Comparison of ENCODE assay signal across 11 cellular contexts in the genomic region with DNA sequence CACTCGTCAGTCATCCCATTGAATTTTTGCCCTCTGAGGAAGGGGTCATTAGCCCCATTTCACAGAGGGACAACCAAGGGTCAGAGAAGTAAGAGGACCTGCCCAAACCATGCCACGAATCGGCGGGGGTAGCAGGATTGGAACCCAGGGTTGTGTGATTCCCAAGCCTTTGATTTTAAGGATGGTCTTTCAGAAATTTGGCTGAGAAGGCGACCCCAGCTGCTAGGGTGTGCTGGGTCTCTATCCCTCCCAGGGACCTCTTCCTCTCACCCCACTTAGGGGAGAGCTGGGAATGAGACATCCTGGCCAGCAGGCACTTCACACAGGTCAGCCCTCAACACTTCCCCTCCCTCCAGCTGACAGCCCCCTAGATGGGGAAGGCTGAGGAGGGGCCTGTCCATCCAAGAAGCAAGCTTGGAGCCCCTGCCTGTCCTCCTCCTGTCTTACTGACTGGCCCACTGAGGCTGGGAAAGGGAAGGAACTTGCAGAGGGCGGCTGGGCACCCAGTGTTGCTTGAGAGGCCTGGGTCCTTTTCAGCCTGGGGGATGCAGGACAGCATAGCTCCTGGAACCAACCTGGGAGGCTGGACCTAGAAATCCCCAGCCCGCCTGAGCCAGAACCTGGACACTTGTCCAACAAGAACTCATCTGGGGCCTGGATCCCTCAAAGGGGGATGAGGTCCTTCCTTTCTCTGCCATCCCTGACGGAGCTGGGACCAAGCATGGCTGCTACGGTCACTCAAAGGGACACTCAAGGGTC. TPM values are rescaled to one million over a fixed set of nuclear protein-coding genes. Genes with fewer than 3 reads are reported as not detected.
DNase-seq lines count a peak whose midpoint lies in the region; ATAC-seq and TF ChIP-seq lines count a peak whose summit lies in the region.
"Had no signal": no experiment of that assay in that cellular context is flagged by ENCODE, and none has a peak within 500 bp of the region (broad histone marks: within the 10 kb centered on the region; RNA-seq: fewer than 3 reads in every experiment).

No MANE protein-coding gene starts in this region.

- peaks cover 29% of the 10 kb centered on the region for H3K36me3 Mint-ChIP-seq in Calu3 (ENCODE audit: insufficient read depth, unreplicated experiment)
- H3K36me3 Mint-ChIP-seq in activated CD8-positive, alpha-beta T cell treated with anti-CD3 and anti-CD28 coated beads for 36 hours (ENCODE audit: low read depth): no peaks in the 10 kb centered on the region

- DNase-seq in Calu3 (no peak), foreskin fibroblast (no peak), NCI-H1417 (lab: John Stamatoyannopoulos, UW) (no peak), caudate nucleus (lab: John Stamatoyannopoulos, UW) (no peak), KBM-7 (no peak)
- DNase-seq in activated CD8-positive, alpha-beta T cell treated with anti-CD3 and anti-CD28 coated beads for 36 hours: no peak
- DNase-seq: activated CD4-positive, alpha-beta T cell treated with anti-CD3 and anti-CD28 coated beads, Interleukin-2, amount 50 U/mL, for 4 hours; midbrain had no signal

- ATAC-seq in activated CD8-positive, alpha-beta T cell treated with anti-CD3 and anti-CD28 coated beads for 36 hours: no peak
- no peak for ATAC-seq in HG03469 (IDR thresholded peaks at IDR 0.05; ENCODE audit: unreplicated experiment)

- H3K27me3 Mint-ChIP-seq in Calu3 (ENCODE audit: unreplicated experiment): peaks cover 8% of the 10 kb centered on the region
- peaks cover 48% of the 10 kb centered on the region for H3K27me3 Mint-ChIP-seq in activated CD8-positive, alpha-beta T cell treated with anti-CD3 and anti-CD28 coated beads for 36 hours

- BruUV-seq in Calu3 (replicated peaks; lab: Mats Ljungman, UMichigan): no TSS peak

- H3K4me1 Mint-ChIP-seq in Calu3 (ENCODE audit: low read depth, unreplicated experiment): peaks cover 20% of the 10 kb centered on the region
- H3K4me1 Mint-ChIP-seq in activated CD8-positive, alpha-beta T cell treated with anti-CD3 and anti-CD28 coated beads for 36 hours (ENCODE audit: low read depth): peaks cover 9% of the 10 kb centered on the region

- TF ChIP-seq CTCF in Calu3 (IDR thresholded peaks at IDR 0.05; ENCODE audit: unreplicated experiment) (no peak), foreskin fibroblast (IDR thresholded peaks at IDR 0.05; ENCODE audit: low read depth, low read length) (no peak)
- TF ChIP-seq CTCF in activated CD8-positive, alpha-beta T cell treated with anti-CD3 and anti-CD28 coated beads for 36 hours (IDR thresholded peaks at IDR 0.05): no peak

- no peaks in the 10 kb centered on the region for H3K36me3 ChIP-seq in rectal smooth muscle tissue (ENCODE audit: control insufficient read depth, insufficient read depth, low read length)

- H3K27ac Mint-ChIP-seq in Calu3 (ENCODE audit: unreplicated experiment): no peak overlapping the region
- no peak overlapping the region for H3K27ac Mint-ChIP-seq in activated CD8-positive, alpha-beta T cell treated with anti-CD3 and anti-CD28 coated beads for 36 hours

- peak overlapping the region; percentile 79 for H3K27ac ChIP-seq in rectal smooth muscle tissue (ENCODE audit: low read depth, low read length)
- no peak overlapping the region for H3K27ac ChIP-seq in caudate nucleus (ENCODE audit: low read depth, low read length)

- H3K27me3 ChIP-seq in rectal smooth muscle tissue (ENCODE audit: control insufficient read depth, insufficient read depth, low read length): peaks cover 3% of the 10 kb centered on the region

- in situ Hi-C loops in KBM-7 (cut with MboI; ENCODE audit: low pct_unique_long_range_greater_than_20kb, low sequenced_read_pairs): no loop called here

- H3K9me3 Mint-ChIP-seq in Calu3 (ENCODE audit: low read depth, unreplicated experiment): no peaks in the 10 kb centered on the region
- no peaks in the 10 kb centered on the region for H3K9me3 Mint-ChIP-seq in activated CD8-positive, alpha-beta T cell treated with anti-CD3 and anti-CD28 coated beads for 36 hours

- CTCF ChIA-PET in Calu3 (lab: Charles Lee): no interaction called here
- CTCF ChIA-PET in activated CD8-positive, alpha-beta T cell treated with anti-CD3 and anti-CD28 coated beads for 36 hours (lab: Charles Lee): interaction anchor here (2.2 to 6.1 kb wide), 2 partner anchors 14 to 105 kb away, joined by 4 to 38 read pairs; no protein-coding TSS in a partner anchor

- peak overlapping the region; percentile 68 for H3K4me3 Mint-ChIP-seq in Calu3 (ENCODE audit: low read depth, unreplicated experiment)
- H3K4me3 Mint-ChIP-seq in activated CD8-positive, alpha-beta T cell treated with anti-CD3 and anti-CD28 coated beads for 36 hours: peak overlapping the region; percentile 65

- intact Hi-C loops in Calu3 (cut with micrococcal nuclease; ENCODE audit: unreplicated experiment): loop anchor here (2.0 kb wide), 1 partner anchor 46 kb away; no protein-coding TSS in a partner anchor
- intact Hi-C loops in activated CD8-positive, alpha-beta T cell treated with anti-CD3 and anti-CD28 coated beads for 36 hours (cut with micrococcal nuclease): no loop called here

- no peak overlapping the region for H3K9ac ChIP-seq in rectal smooth muscle tissue (ENCODE audit: low read length)

- peaks cover 50% of the 10 kb centered on the region for H3K4me1 ChIP-seq in rectal smooth muscle tissue (ENCODE audit: control insufficient read depth, insufficient read depth, low read length)

- POLR2A ChIA-PET in activated CD8-positive, alpha-beta T cell treated with anti-CD3 and anti-CD28 coated beads for 36 hours (lab: Charles Lee): no interaction called here

- peak overlapping the region; percentile 66 to 73 for H3K4me3 ChIP-seq in foreskin fibroblast (ENCODE audit: low read depth in 1 of 2, low read length in 2 of 2)
- H3K4me3 ChIP-seq in rectal smooth muscle tissue (ENCODE audit: low read length): peak overlapping the region; percentile 76

RNA-seq across cellular contexts. Expression of a gene that starts 1.7 kb away (rescaled TPM):
- total RNA-seq in Calu3 (2022): 15.0 and 20.5 TPM in 2 replicates
- under 1 TPM; 0.04 to 0.14 TPM for total RNA-seq in activated CD8-positive, alpha-beta T cell treated with anti-CD3 and anti-CD28 coated beads for 36 hours
- total RNA-seq: OCI-LY7 had no signal

Comparison
In these comparisons a context has a peak if more than half of its experiments do, and no peak if none do; other contexts are left out.
1. RNA of a gene that starts 1.7 kb away (total RNA-seq): 15.0 to 20.5 TPM in Calu3; 0.04 to 0.14 TPM in activated CD8-positive, alpha-beta T cell treated with anti-CD3 and anti-CD28 coated beads for 36 hours; every median in the first group is over 10 times any median in the second.